ENCODE assay signal across 8 cellular contexts in the genomic region with DNA sequence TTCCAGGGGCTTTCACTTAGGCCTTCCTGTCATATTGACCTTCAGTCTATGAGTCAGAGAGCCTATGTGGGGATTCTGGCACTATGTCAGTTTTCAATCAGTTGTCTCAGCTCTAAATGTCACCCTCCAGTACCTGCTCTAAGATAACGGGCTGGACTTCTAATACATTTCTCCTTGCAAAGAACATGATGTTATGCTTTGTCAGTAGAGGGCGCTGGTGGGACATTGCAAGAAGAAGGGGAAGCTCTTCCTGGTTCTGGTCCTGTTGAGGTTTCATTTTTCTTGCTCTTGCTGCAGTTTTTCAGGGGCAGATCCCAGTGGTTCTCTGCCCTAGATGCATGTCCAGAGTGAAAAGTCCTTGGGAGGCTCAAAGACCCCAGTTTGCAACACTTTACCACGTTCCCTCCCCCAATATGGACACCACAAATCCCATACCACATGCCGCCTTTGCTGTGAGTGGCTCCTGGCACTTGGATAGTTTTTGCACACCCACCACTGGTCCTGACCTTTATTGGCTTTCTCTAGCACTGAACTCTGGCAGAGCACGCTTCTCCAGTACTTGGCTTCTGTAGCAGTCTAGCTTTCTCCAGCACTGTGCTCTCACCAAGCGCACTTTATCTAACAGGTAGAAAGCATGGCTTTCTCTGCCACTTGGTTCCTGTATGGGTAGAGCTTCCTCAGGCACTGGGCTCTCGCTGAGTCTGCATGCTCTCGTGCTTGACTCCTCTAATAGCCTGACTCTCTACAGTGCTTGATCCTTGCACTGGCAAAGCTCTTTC. TPM values are rescaled to one million over a fixed set of nuclear protein-coding genes. Genes with fewer than 3 reads are reported as not detected.
DNase-seq lines count a peak whose midpoint lies in the region; ATAC-seq and TF ChIP-seq lines count a peak whose summit lies in the region.

No MANE protein-coding gene starts in this region.

- POLR2A ChIA-PET in naive thymus-derived CD4-positive, alpha-beta T cell (lab: Charles Lee) = interaction anchor here (0.6 to 2.8 kb wide), 14 partner anchors 28 to 97 kb away, joined by 3 to 25 read pairs (median 4); a partner anchor contains a TSS

- TF ChIP-seq CTCF in GM12864 (IDR thresholded peaks at IDR 0.05; ENCODE audit: low read depth, low read length, missing control alignments) (peak; percentile 93), esophagus muscularis mucosa (IDR thresholded peaks at IDR 0.05) (peak; percentile 82 to 90 (median 84))

- peak; percentile 97 for ATAC-seq in naive thymus-derived CD4-positive, alpha-beta T cell
- peak; percentile 90 for ATAC-seq in stimulated activated effector memory CD8-positive, alpha-beta T cell treated with anti-CD3 and anti-CD28 coated beads, Interleukin-12 subunit alpha, Interleukin-12 subunit beta, amount 100 ng/mL, for 72 hours
- no peak for ATAC-seq in HG02763 (IDR thresholded peaks at IDR 0.05; ENCODE audit: unreplicated experiment)

- peak; percentile 90 for TF ChIP-seq RAD21 in Ishikawa (IDR thresholded peaks at IDR 0.05; ENCODE audit: low read depth)

- CTCF ChIA-PET in naive thymus-derived CD4-positive, alpha-beta T cell (lab: Charles Lee) = interaction anchor here (0.6 to 4.6 kb wide), 23 partner anchors 8 to 621 kb away, joined by 3 to 54 read pairs (median 4); a partner anchor contains a TSS

- peak overlapping the region in 9 of 10 donors; percentile 22 to 67 (median 64) for H3K4me3 Mint-ChIP-seq in naive thymus-derived CD4-positive, alpha-beta T cell
- peak overlapping the region; percentile 25 for H3K4me3 Mint-ChIP-seq in stimulated activated effector memory CD8-positive, alpha-beta T cell treated with anti-CD3 and anti-CD28 coated beads, Interleukin-12 subunit alpha, Interleukin-12 subunit beta, amount 100 ng/mL, for 72 hours

- peak overlapping the region; percentile 2 to 82 (median 73) for H3K27ac Mint-ChIP-seq in naive thymus-derived CD4-positive, alpha-beta T cell
- H3K27ac Mint-ChIP-seq in stimulated activated effector memory CD8-positive, alpha-beta T cell treated with anti-CD3 and anti-CD28 coated beads, Interleukin-12 subunit alpha, Interleukin-12 subunit beta, amount 100 ng/mL, for 72 hours = peak overlapping the region; percentile 50

- no peaks in the 10 kb centered on the region for H3K9me3 ChIP-seq in esophagus muscularis mucosa
- no peaks in the 10 kb centered on the region for H3K9me3 ChIP-seq in naive thymus-derived CD4-positive, alpha-beta T cell (ENCODE audit: control insufficient read depth in 2 of 3, low read length in 3 of 3)

- intact Hi-C loops in esophagus muscularis mucosa (cut with DNase I) = loop anchor here (2.0 kb wide), 3 partner anchors 30 to 76 kb away; no protein-coding TSS in a partner anchor
- intact Hi-C loops in naive thymus-derived CD4-positive, alpha-beta T cell (cut with micrococcal nuclease) = loop anchor here (1.0 to 10.0 kb wide), 8 partner anchors 30 to 600 kb away; a partner anchor contains a TSS

- H3K36me3 Mint-ChIP-seq in naive thymus-derived CD4-positive, alpha-beta T cell = peaks cover 0 to 4% (median 0%) of the 10 kb centered on the region in 5 donors
- no peaks in the 10 kb centered on the region for H3K36me3 Mint-ChIP-seq in stimulated activated effector memory CD8-positive, alpha-beta T cell treated with anti-CD3 and anti-CD28 coated beads, Interleukin-12 subunit alpha, Interleukin-12 subunit beta, amount 100 ng/mL, for 72 hours

- H3K36me3 ChIP-seq in esophagus muscularis mucosa = no peaks in the 10 kb centered on the region
- H3K36me3 ChIP-seq in naive thymus-derived CD4-positive, alpha-beta T cell (ENCODE audit: control insufficient read depth in 2 of 3, insufficient read depth in 3 of 3, low read length in 3 of 3) = no peaks in the 10 kb centered on the region

- no peak for TF ChIP-seq POLR2A in esophagus muscularis mucosa (IDR thresholded peaks at IDR 0.05; ENCODE audit: low read depth)

- no peaks in the 10 kb centered on the region for H3K27me3 ChIP-seq in esophagus muscularis mucosa
- no peaks in the 10 kb centered on the region for H3K27me3 ChIP-seq in naive thymus-derived CD4-positive, alpha-beta T cell (ENCODE audit: control insufficient read depth in 2 of 2, insufficient read depth in 2 of 2, low read length in 2 of 2)

- DNase-seq in GM12864 (ENCODE audit: low read depth) (peak; percentile 89), OCI-M1 (lab: John Stamatoyannopoulos, UW) (peak; percentile 95), activated T-cell treated with anti-CD3 and anti-CD28 coated beads for 4 hours (peak; percentile 78), esophagus muscularis mucosa (ENCODE audit: extremely low spot score) (peak; percentile 93)
- peak; percentile 50 to 89 (median 83) for DNase-seq in naive thymus-derived CD4-positive, alpha-beta T cell
- DNase-seq in stimulated activated effector memory CD8-positive, alpha-beta T cell treated with anti-CD3 and anti-CD28 coated beads, Interleukin-12 subunit alpha, Interleukin-12 subunit beta, amount 100 ng/mL, for 72 hours (ENCODE audit: low spot score in 2 of 2) = peak; percentile 74 to 88

- H3K27ac ChIP-seq in esophagus muscularis mucosa (replicated peaks in 1 of 4) = peak overlapping the region; percentile 4 to 52 (median 40)
- peak overlapping the region; percentile 1 for H3K27ac ChIP-seq in naive thymus-derived CD4-positive, alpha-beta T cell (ENCODE audit: low read depth, low read length)

- peaks cover 6 to 14% (median 8%) of the 10 kb centered on the region in 7 donors for H3K4me1 Mint-ChIP-seq in naive thymus-derived CD4-positive, alpha-beta T cell
- peaks cover 10% of the 10 kb centered on the region for H3K4me1 Mint-ChIP-seq in stimulated activated effector memory CD8-positive, alpha-beta T cell treated with anti-CD3 and anti-CD28 coated beads, Interleukin-12 subunit alpha, Interleukin-12 subunit beta, amount 100 ng/mL, for 72 hours

- H3K9me3 Mint-ChIP-seq in naive thymus-derived CD4-positive, alpha-beta T cell = peaks cover 0 to 4% (median 0%) of the 10 kb centered on the region in 11 donors
- no peaks in the 10 kb centered on the region for H3K9me3 Mint-ChIP-seq in stimulated activated effector memory CD8-positive, alpha-beta T cell treated with anti-CD3 and anti-CD28 coated beads, Interleukin-12 subunit alpha, Interleukin-12 subunit beta, amount 100 ng/mL, for 72 hours

- H3K27me3 Mint-ChIP-seq in naive thymus-derived CD4-positive, alpha-beta T cell = no peaks in the 10 kb centered on the region

- H3K4me3 ChIP-seq in GM12864 (ENCODE audit: low read depth, low read length) = no peak overlapping the region
- peak overlapping the region; percentile 20 to 40 (median 32) for H3K4me3 ChIP-seq in esophagus muscularis mucosa
- H3K4me3 ChIP-seq in naive thymus-derived CD4-positive, alpha-beta T cell (ENCODE audit: low read length) = no peak overlapping the region

- 22% methylated on average over 8 of the region's 8 CpGs for WGBS in esophagus muscularis mucosa

- no peak for TF ChIP-seq EP300 in Ishikawa (IDR thresholded peaks at IDR 0.05; ENCODE audit: borderline replicate concordance)
- no peak for TF ChIP-seq EP300 in esophagus muscularis mucosa (IDR thresholded peaks at IDR 0.05)

- peaks cover 11 to 15% (median 13%) of the 10 kb centered on the region in 4 donors for H3K4me1 ChIP-seq in esophagus muscularis mucosa
- H3K4me1 ChIP-seq in naive thymus-derived CD4-positive, alpha-beta T cell (ENCODE audit: control insufficient read depth in 2 of 2, insufficient read depth in 2 of 2, low read length in 2 of 2) = peaks cover 0 to 5% of the 10 kb centered on the region in 2 donors

TF ChIP-seq in Ishikawa, 13 proteins besides CTCF, POLR2A, EP300 and RAD21 (continues in another document):
- no peak for TF ChIP-seq FOXM1 (IDR thresholded peaks at IDR 0.05; ENCODE audit: borderline replicate concordance, low read depth)
- TF ChIP-seq TCF12 (IDR thresholded peaks at IDR 0.05; ENCODE audit: low read depth) = no peak
- TF ChIP-seq ZBTB7A (IDR thresholded peaks at IDR 0.05; ENCODE audit: low read depth) = no peak
- no peak for TF ChIP-seq YY1 (IDR thresholded peaks at IDR 0.05; ENCODE audit: low read depth)
- no peak for TF ChIP-seq EGR1 (IDR thresholded peaks at IDR 0.05)
- TF ChIP-seq, protein P1, sequence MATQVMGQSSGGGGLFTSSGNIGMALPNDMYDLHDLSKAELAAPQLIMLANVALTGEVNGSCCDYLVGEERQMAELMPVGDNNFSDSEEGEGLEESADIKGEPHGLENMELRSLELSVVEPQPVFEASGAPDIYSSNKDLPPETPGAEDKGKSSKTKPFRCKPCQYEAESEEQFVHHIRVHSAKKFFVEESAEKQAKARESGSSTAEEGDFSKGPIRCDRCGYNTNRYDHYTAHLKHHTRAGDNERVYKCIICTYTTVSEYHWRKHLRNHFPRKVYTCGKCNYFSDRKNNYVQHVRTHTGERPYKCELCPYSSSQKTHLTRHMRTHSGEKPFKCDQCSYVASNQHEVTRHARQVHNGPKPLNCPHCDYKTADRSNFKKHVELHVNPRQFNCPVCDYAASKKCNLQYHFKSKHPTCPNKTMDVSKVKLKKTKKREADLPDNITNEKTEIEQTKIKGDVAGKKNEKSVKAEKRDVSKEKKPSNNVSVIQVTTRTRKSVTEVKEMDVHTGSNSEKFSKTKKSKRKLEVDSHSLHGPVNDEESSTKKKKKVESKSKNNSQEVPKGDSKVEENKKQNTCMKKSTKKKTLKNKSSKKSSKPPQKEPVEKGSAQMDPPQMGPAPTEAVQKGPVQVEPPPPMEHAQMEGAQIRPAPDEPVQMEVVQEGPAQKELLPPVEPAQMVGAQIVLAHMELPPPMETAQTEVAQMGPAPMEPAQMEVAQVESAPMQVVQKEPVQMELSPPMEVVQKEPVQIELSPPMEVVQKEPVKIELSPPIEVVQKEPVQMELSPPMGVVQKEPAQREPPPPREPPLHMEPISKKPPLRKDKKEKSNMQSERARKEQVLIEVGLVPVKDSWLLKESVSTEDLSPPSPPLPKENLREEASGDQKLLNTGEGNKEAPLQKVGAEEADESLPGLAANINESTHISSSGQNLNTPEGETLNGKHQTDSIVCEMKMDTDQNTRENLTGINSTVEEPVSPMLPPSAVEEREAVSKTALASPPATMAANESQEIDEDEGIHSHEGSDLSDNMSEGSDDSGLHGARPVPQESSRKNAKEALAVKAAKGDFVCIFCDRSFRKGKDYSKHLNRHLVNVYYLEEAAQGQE (IDR thresholded peaks at IDR 0.05; ENCODE audit: low read depth) = no peak

RNA-seq across cellular contexts. Expression of a gene that starts 49.0 kb away (rescaled TPM):
- 10 to 100 TPM; 42.1 to 57.9 (median 45.5) TPM for total RNA-seq in esophagus muscularis mucosa
- 10 to 100 TPM; 17.2 to 23.7 (median 22.7) TPM for total RNA-seq in naive thymus-derived CD4-positive, alpha-beta T cell
- polyA plus RNA-seq in naive thymus-derived CD4-positive, alpha-beta T cell = 10 to 100 TPM; 28.4 to 31.4 TPM

RNA-seq across cellular contexts. Expression of a gene that starts 51.6 kb away (rescaled TPM):
- 10 to 100 TPM in 2 of 4 donors, 1 to 10 TPM in 2; 6.2 to 18.8 (median 10.9) TPM for total RNA-seq in esophagus muscularis mucosa
- total RNA-seq in naive thymus-derived CD4-positive, alpha-beta T cell = under 1 TPM in 4 of 5 experiments, not detected in 1; 0.17 to 0.54 (median 0.40) TPM
- not detected for polyA plus RNA-seq in naive thymus-derived CD4-positive, alpha-beta T cell

RNA-seq across cellular contexts. Expression of a gene that starts 57.9 kb away (rescaled TPM):
- total RNA-seq in esophagus muscularis mucosa = 10 to 100 TPM; 10.4 to 17.1 (median 15.4) TPM
- total RNA-seq in naive thymus-derived CD4-positive, alpha-beta T cell = 10 to 100 TPM in 1 of 5 experiments, 1 to 10 TPM in 4; 2.4 to 11.1 (median 4.2) TPM
- polyA plus RNA-seq in naive thymus-derived CD4-positive, alpha-beta T cell = 1 to 10 TPM in 1 of 2 donors, under 1 TPM in 1; 0.66 to 3.1 TPM

Comparison
In these comparisons a context has a peak if more than half of its experiments do, and no peak if none do; other contexts are left out.
1. H3K4me3 ChIP-seq: peak in esophagus muscularis mucosa (4 of 4); none in GM12864 (single experiment) and naive thymus-derived CD4-positive, alpha-beta T cell (single experiment).
2. RNA of a gene that starts 51.6 kb away (total RNA-seq): 6.2 to 18.8 TPM in esophagus muscularis mucosa; 0.17 to 0.54 TPM in naive thymus-derived CD4-positive, alpha-beta T cell; every median in the first group is over 4 times any median in the second.
3. Peak in every context shown above with its lines, with median percentiles within 50 percentile points of each other: DNase-seq.